ENCODE assay signal across 1 cellular context in the genomic region with DNA sequence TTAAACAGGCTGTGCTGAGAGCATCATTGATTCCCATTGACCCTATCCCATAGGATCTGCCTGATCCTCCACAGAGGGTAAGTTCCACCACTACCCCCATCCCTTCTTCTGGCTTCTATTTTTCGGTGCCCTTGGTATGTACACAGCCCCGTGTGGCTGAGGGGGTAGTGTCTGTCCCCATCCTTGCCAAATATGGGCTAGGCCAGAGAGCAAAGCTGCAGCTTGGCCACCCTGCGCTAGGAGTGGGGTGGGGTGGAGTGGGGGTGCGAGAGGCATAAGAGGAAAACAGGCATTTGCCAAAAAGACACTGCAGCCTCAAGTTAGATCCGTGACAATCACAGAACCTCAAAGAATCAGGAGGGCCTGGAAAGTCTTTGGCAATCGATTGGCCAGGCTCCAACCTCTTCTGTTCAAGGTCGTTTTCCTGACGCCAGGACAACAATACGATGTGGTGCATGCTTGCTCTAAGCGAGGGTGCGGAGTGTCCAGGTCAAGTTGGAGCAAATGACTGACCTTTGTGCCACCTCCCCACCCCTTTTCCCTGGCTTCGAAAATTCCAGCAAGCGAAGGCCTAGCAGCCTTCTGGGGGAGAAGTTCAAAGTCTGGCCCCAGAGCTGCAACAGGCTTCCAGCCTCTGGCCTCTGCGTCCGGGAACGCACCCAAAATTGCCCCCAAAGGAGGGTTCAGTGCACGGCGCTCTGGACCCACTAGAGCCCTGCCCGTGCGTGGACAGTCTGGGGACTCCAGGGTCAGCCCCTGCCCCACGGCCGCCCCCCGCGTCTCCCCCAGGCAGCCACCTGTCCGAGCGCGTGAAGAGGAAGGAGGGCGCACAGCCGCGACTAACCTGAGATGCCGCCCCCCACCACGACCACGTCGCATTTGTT.
A peak's percentile ranks its signal among the peaks of the same experiment; 100 is the strongest.
TF ChIP-seq lines count a peak whose summit lies in the region.

No MANE protein-coding gene starts in this region.

TF ChIP-seq in HepG2, 621 proteins besides CTCF, POLR2A, EP300 and RAD21 (continued from another document and continues in another):
- TF ChIP-seq ZFP91 (CRISPR knock-in tag; IDR thresholded peaks at IDR 0.05; ENCODE audit: borderline replicate concordance) (peak; percentile 57; the same call in 1 of the 2 replicates), XRCC5 (optimal IDR thresholded peaks at IDR 0.05; ENCODE audit: low read length) (no peak), PRDM10 (CRISPR knock-in tag; IDR thresholded peaks at IDR 0.05; ENCODE audit: low read depth) (0 out of 2 replicates have a peak, but pooled peaks have one; percentile 28), MYC (CRISPR knock-in tag; IDR thresholded peaks at IDR 0.05; ENCODE audit: borderline replicate concordance) (peak; percentile 40; the same call in 1 of the 2 replicates), KDM2A (CRISPR knock-in tag; IDR thresholded peaks at IDR 0.05; ENCODE audit: borderline replicate concordance, low read depth) (peak; percentile 47), ZNF292 (CRISPR knock-in tag; IDR thresholded peaks at IDR 0.05; ENCODE audit: borderline replicate concordance, low read depth) (peak; percentile 71; the same call in 1 of the 2 replicates), ASH2L (IDR thresholded peaks at IDR 0.05; ENCODE audit: insufficient read length, low read depth, low read length) (peak; percentile 72), GABPB1 (CRISPR knock-in tag; IDR thresholded peaks at IDR 0.05) (no peak; the same call in 1 of the 2 replicates), HMG20B (CRISPR knock-in tag; conservative IDR thresholded peaks at IDR 0.05) (peak; percentile 51; the same call in 1 of the 2 replicates), KLF13 (CRISPR knock-in tag; IDR thresholded peaks at IDR 0.05) (no peak), BCL6 (CRISPR knock-in tag; IDR thresholded peaks at IDR 0.05) (peak; percentile 82), JUND (CRISPR knock-in tag; IDR thresholded peaks at IDR 0.05) (no peak), ZNF616 (CRISPR knock-in tag; IDR thresholded peaks at IDR 0.05; ENCODE audit: low read depth) (no peak), RARA (CRISPR knock-in tag; IDR thresholded peaks at IDR 0.05) (peak; percentile 92), SAP130 (CRISPR knock-in tag; IDR thresholded peaks at IDR 0.05; ENCODE audit: low read depth) (peak; percentile 45; the same call in 1 of the 2 replicates), POLR2G (IDR thresholded peaks at IDR 0.05; ENCODE audit: low read depth, low read length) (peak; percentile 52), NR2F2 (IDR thresholded peaks at IDR 0.05; ENCODE audit: borderline replicate concordance, low read depth) (peak; percentile 74), CSRNP1 (CRISPR knock-in tag; IDR thresholded peaks at IDR 0.05) (0 out of 2 replicates have a peak, but pooled peaks have one; percentile 52), SKI (IDR thresholded peaks at IDR 0.05; ENCODE audit: partially characterized antibody) (peak; percentile 74), AGO1 (IDR thresholded peaks at IDR 0.05; ENCODE audit: low read depth, low read length, poor library complexity, severe bottlenecking) (no peak), REPIN1 (CRISPR knock-in tag; IDR thresholded peaks at IDR 0.05; ENCODE audit: borderline replicate concordance, low read depth) (peak; percentile 83), MED1 (CRISPR knock-in tag; IDR thresholded peaks at IDR 0.05) (peak; percentile 50; the same call in 1 of the 2 replicates), ZNF263 (CRISPR knock-in tag; IDR thresholded peaks at IDR 0.05) (0 out of 2 replicates have a peak, but pooled peaks have one; percentile 10), FOXP4 (CRISPR knock-in tag; IDR thresholded peaks at IDR 0.05) (peak; percentile 57; the same call in 1 of the 2 replicates)
- TF ChIP-seq, protein P1, sequence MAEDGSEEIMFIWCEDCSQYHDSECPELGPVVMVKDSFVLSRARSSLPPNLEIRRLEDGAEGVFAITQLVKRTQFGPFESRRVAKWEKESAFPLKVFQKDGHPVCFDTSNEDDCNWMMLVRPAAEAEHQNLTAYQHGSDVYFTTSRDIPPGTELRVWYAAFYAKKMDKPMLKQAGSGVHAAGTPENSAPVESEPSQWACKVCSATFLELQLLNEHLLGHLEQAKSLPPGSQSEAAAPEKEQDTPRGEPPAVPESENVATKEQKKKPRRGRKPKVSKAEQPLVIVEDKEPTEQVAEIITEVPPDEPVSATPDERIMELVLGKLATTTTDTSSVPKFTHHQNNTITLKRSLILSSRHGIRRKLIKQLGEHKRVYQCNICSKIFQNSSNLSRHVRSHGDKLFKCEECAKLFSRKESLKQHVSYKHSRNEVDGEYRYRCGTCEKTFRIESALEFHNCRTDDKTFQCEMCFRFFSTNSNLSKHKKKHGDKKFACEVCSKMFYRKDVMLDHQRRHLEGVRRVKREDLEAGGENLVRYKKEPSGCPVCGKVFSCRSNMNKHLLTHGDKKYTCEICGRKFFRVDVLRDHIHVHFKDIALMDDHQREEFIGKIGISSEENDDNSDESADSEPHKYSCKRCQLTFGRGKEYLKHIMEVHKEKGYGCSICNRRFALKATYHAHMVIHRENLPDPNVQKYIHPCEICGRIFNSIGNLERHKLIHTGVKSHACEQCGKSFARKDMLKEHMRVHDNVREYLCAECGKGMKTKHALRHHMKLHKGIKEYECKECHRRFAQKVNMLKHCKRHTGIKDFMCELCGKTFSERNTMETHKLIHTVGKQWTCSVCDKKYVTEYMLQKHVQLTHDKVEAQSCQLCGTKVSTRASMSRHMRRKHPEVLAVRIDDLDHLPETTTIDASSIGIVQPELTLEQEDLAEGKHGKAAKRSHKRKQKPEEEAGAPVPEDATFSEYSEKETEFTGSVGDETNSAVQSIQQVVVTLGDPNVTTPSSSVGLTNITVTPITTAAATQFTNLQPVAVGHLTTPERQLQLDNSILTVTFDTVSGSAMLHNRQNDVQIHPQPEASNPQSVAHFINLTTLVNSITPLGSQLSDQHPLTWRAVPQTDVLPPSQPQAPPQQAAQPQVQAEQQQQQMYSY (CRISPR knock-in tag; IDR thresholded peaks at IDR 0.05), result 0 out of 2 replicates have a peak, but pooled peaks have one; percentile 24
- TF ChIP-seq, protein P2, sequence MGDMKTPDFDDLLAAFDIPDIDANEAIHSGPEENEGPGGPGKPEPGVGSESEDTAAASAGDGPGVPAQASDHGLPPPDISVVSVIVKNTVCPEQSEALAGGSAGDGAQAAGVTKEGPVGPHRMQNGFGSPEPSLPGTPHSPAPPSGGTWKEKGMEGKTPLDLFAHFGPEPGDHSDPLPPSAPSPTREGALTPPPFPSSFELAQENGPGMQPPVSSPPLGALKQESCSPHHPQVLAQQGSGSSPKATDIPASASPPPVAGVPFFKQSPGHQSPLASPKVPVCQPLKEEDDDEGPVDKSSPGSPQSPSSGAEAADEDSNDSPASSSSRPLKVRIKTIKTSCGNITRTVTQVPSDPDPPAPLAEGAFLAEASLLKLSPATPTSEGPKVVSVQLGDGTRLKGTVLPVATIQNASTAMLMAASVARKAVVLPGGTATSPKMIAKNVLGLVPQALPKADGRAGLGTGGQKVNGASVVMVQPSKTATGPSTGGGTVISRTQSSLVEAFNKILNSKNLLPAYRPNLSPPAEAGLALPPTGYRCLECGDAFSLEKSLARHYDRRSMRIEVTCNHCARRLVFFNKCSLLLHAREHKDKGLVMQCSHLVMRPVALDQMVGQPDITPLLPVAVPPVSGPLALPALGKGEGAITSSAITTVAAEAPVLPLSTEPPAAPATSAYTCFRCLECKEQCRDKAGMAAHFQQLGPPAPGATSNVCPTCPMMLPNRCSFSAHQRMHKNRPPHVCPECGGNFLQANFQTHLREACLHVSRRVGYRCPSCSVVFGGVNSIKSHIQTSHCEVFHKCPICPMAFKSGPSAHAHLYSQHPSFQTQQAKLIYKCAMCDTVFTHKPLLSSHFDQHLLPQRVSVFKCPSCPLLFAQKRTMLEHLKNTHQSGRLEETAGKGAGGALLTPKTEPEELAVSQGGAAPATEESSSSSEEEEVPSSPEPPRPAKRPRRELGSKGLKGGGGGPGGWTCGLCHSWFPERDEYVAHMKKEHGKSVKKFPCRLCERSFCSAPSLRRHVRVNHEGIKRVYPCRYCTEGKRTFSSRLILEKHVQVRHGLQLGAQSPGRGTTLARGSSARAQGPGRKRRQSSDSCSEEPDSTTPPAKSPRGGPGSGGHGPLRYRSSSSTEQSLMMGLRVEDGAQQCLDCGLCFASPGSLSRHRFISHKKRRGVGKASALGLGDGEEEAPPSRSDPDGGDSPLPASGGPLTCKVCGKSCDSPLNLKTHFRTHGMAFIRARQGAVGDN (CRISPR knock-in tag; IDR thresholded peaks at IDR 0.05), result peak; percentile 80
- TF ChIP-seq, protein P3, sequence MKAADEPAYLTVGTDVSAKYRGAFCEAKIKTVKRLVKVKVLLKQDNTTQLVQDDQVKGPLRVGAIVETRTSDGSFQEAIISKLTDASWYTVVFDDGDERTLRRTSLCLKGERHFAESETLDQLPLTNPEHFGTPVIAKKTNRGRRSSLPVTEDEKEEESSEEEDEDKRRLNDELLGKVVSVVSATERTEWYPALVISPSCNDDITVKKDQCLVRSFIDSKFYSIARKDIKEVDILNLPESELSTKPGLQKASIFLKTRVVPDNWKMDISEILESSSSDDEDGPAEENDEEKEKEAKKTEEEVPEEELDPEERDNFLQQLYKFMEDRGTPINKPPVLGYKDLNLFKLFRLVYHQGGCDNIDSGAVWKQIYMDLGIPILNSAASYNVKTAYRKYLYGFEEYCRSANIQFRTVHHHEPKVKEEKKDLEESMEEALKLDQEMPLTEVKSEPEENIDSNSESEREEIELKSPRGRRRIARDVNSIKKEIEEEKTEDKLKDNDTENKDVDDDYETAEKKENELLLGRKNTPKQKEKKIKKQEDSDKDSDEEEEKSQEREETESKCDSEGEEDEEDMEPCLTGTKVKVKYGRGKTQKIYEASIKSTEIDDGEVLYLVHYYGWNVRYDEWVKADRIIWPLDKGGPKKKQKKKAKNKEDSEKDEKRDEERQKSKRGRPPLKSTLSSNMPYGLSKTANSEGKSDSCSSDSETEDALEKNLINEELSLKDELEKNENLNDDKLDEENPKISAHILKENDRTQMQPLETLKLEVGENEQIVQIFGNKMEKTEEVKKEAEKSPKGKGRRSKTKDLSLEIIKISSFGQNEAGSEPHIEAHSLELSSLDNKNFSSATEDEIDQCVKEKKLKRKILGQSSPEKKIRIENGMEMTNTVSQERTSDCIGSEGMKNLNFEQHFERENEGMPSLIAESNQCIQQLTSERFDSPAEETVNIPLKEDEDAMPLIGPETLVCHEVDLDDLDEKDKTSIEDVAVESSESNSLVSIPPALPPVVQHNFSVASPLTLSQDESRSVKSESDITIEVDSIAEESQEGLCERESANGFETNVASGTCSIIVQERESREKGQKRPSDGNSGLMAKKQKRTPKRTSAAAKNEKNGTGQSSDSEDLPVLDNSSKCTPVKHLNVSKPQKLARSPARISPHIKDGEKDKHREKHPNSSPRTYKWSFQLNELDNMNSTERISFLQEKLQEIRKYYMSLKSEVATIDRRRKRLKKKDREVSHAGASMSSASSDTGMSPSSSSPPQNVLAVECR (CRISPR knock-in tag; IDR thresholded peaks at IDR 0.05; ENCODE audit: borderline replicate concordance), result peak; percentile 12; the same call in 1 of the 2 replicates
